12 cellular contexts compared by ENCODE assay signal in the genomic region with DNA sequence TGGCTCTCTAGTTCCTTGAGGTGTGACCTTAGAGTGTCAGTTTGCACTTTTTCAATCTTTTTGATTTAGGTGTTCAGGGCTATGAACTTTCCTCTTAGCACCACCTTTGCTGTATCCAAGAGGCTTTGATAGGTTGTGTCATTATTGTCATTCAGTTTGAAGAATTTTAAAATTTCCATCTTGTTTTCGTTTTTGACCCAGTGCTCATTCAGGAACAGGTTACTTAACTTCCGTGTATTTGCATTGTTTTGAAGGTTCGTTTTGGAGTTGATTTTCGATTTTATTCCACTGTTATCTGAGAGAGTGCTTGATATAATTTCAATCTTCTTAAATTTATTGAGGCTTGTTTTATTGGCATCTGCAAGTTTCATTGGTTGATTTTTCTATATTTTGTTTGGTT. TPM values are rescaled to one million over a fixed set of nuclear protein-coding genes. Genes with fewer than 3 reads are reported as not detected.
"Had no signal": no experiment of that assay in that cellular context is flagged by ENCODE, and none has a peak within 500 bp of the region (broad histone marks: within the 10 kb centered on the region; RNA-seq: fewer than 3 reads in every experiment).

No MANE protein-coding gene starts in this region.

- H3K27ac ChIP-seq: KMS-11, SJSA1 had no signal

- H3K4me3 ChIP-seq: SJSA1 had no signal

- H3K9me3 ChIP-seq: SJSA1, SK-N-SH had no signal

- H3K36me3 ChIP-seq: SJSA1 had no signal

- DNase-seq: NCI-H1105, NCI-H1417 treated with DMSO at 0.1 percent for 48 hours, NCI-H1436 treated with DMSO at 0.1 percent for 48 hours, NCI-H187 treated with DMSO at 0.1 percent for 48 hours, NCI-H2227 treated with DMSO at 0.1 percent for 48 hours, NCI-H446, NCI-H524 treated with DMSO at 0.1 percent for 48 hours, Right ventricle myocardium superior had no signal

- H3K9me2 ChIP-seq: SK-N-SH had no signal

- H3K4me2 ChIP-seq: KMS-11, SK-N-SH had no signal

- H3K4me1 ChIP-seq: SJSA1 had no signal

RNA-seq across cellular contexts. Expression of gene FANK1, which starts 37.3 kb away (rescaled TPM):
- total RNA-seq: OCI-LY7 had no signal
